In genomic region chr4:39365931-39366771, GRCh38 we compare ENCODE assay signal across 1 cellular context.
TF ChIP-seq lines count a peak whose summit lies in the region.

RFC1 (minus strand) TSS chr4:39366362; CDS start chr4:39366241, 121 bp downstream.

TF ChIP-seq in K562, 482 proteins besides CTCF, POLR2A, EP300 and RAD21 (continued from another document and continues in another):
- TF ChIP-seq ZBTB33 (CRISPR knock-in tag; IDR thresholded peaks at IDR 0.05) (peak; percentile 86; the same call in 1 of the 2 replicates), CBX2 (IDR thresholded peaks at IDR 0.05; ENCODE audit: insufficient read depth, low read length, poor library complexity, severe bottlenecking) (no peak), SFPQ (IDR thresholded peaks at IDR 0.05; ENCODE audit: low read depth, low read length) (no peak), RBM15 (IDR thresholded peaks at IDR 0.05; ENCODE audit: insufficient read depth, low read length) (no peak), BCL6 (CRISPR knock-in tag; IDR thresholded peaks at IDR 0.05) (no peak), RBM39 (optimal IDR thresholded peaks at IDR 0.05; ENCODE audit: low read depth, low read length) (no peak), NR3C1 (CRISPR knock-in tag; IDR thresholded peaks at IDR 0.05) (peak; percentile 85), LEF1 (IDR thresholded peaks at IDR 0.05) (no peak; the same call in 1 of the 2 replicates), CEBPG (CRISPR knock-in tag; IDR thresholded peaks at IDR 0.05) (peak; percentile 60; the same call in 1 of the 2 replicates), CEBPG (tag; conservative IDR thresholded peaks at IDR 0.05 in 1 of 2, IDR thresholded peaks at IDR 0.05 in 1 of 2) (no peak), CGGBP1 (CRISPR knock-in tag; IDR thresholded peaks at IDR 0.05) (no peak), MIER1 (IDR thresholded peaks at IDR 0.05; ENCODE audit: low read depth) (no peak), CBX3 (IDR thresholded peaks at IDR 0.05; ENCODE audit: borderline replicate concordance in 1 of 2, low read length in 2 of 2) (peak in 1 of 2 experiments; percentile 100; a peak in 2 of 3 replicates), HDAC8 (tag; IDR thresholded peaks at IDR 0.05) (peak; percentile 75; the same call in 1 of the 2 replicates), FOXK2 (conservative IDR thresholded peaks at IDR 0.05 in 1 of 2, IDR thresholded peaks at IDR 0.05 in 1 of 2; ENCODE audit: low read depth in 2 of 2) (peak; percentile 61 to 67; a peak in 3 of 4 replicates), RBM14 (IDR thresholded peaks at IDR 0.05; ENCODE audit: borderline replicate concordance, insufficient read depth, low read depth, low read length) (no peak), CHD1 (IDR thresholded peaks at IDR 0.05; ENCODE audit: low read length) (no peak), MEIS2 (IDR thresholded peaks at IDR 0.05; ENCODE audit: partially characterized antibody) (no peak), ZNF398 (CRISPR knock-in tag; IDR thresholded peaks at IDR 0.05) (no peak), SRSF3 (IDR thresholded peaks at IDR 0.05; ENCODE audit: insufficient read depth, low read length) (no peak), ZNF146 (CRISPR knock-in tag; IDR thresholded peaks at IDR 0.05; ENCODE audit: unreplicated experiment) (no peak), ZNF561 (CRISPR knock-in tag; conservative IDR thresholded peaks at IDR 0.05) (no peak), OTX1 (CRISPR knock-in tag; IDR thresholded peaks at IDR 0.05) (no peak), ZNF699 (CRISPR knock-in tag; IDR thresholded peaks at IDR 0.05; ENCODE audit: insufficient replicate concordance) (no peak), GMEB1 (CRISPR knock-in tag; IDR thresholded peaks at IDR 0.05) (no peak; the same call in 1 of the 2 replicates), NELFE (IDR thresholded peaks at IDR 0.05; ENCODE audit: insufficient read depth, insufficient read length) (no peak), STAT6 (CRISPR knock-in tag; IDR thresholded peaks at IDR 0.05) (no peak), ZBTB9 (CRISPR knock-in tag; IDR thresholded peaks at IDR 0.05) (peak; percentile 75; the same call in 1 of the 2 replicates), NR4A1 (CRISPR knock-in tag; IDR thresholded peaks at IDR 0.05) (0 out of 2 replicates have a peak, but pooled peaks have one; percentile 65), NR4A1 (tag; IDR thresholded peaks at IDR 0.05) (peak; percentile 91), IRF9 (tag; IDR thresholded peaks at IDR 0.05) (peak; percentile 18; the same call in 1 of the 2 replicates), ZNF609 (CRISPR knock-in tag; IDR thresholded peaks at IDR 0.05; ENCODE audit: borderline replicate concordance) (no peak), ZNF395 (CRISPR knock-in tag; IDR thresholded peaks at IDR 0.05) (peak; percentile 87), ZNF347 (CRISPR knock-in tag; IDR thresholded peaks at IDR 0.05; ENCODE audit: low read depth) (no peak), WHSC1 (IDR thresholded peaks at IDR 0.05; ENCODE audit: low read length) (no peak)
